14 cellular contexts compared by ENCODE assay signal in genomic region chr9:128809831-128810230, GRCh38. TPM values are rescaled to one million over a fixed set of nuclear protein-coding genes. Genes with fewer than 3 reads are reported as not detected.
DNase-seq lines count a peak whose midpoint lies in the region; ATAC-seq and TF ChIP-seq lines count a peak whose summit lies in the region.
"Had no signal": no experiment of that assay in that cellular context is flagged by ENCODE, and none has a peak within 500 bp of the region (broad histone marks: within the 10 kb centered on the region; RNA-seq: fewer than 3 reads in every experiment).

No MANE protein-coding gene starts in this region.

- intact Hi-C loops in A673 (cut with micrococcal nuclease; ENCODE audit: unreplicated experiment): no loop called here

- H3K27me3 ChIP-seq in A673 (replicated peaks; ENCODE audit: insufficient read depth, low read depth, low read length, poor library complexity) (no peaks in the 10 kb centered on the region), H9 (ENCODE audit: insufficient read depth, low read length) (no peaks in the 10 kb centered on the region)
- H3K27me3 ChIP-seq: ovary, transverse colon had no signal

- H2BK15ac ChIP-seq in H9 (ENCODE audit: low read depth, low read length): no peak overlapping the region

- H3K27ac ChIP-seq in A673 (ENCODE audit: low read depth, low read length, poor library complexity, severe bottlenecking) (no peak overlapping the region), H9 (ENCODE audit: insufficient read length, low read depth, low read length) (no peak overlapping the region)
- H3K27ac ChIP-seq: ovary, PC-9, transverse colon had no signal

- H3K4me1 Mint-ChIP-seq in H9: no peaks in the 10 kb centered on the region
- H3K4me1 Mint-ChIP-seq in endothelial cell (ENCODE audit: unreplicated experiment): no peaks in the 10 kb centered on the region

- H3K79me1 ChIP-seq in H9 (ENCODE audit: insufficient read depth, low read depth, low read length, poor library complexity, severe bottlenecking): no peaks in the 10 kb centered on the region

- H4K91ac ChIP-seq in H9 (ENCODE audit: insufficient read length, low read depth, low read length): no peak overlapping the region

- no peak for DNase-seq in A673 (ENCODE audit: low spot score)
- no peak for DNase-seq in H9
- no peak for DNase-seq in endothelial cell (ENCODE audit: low spot score)
- no peak for DNase-seq in GM10248 (ENCODE audit: extremely low spot score)
- DNase-seq: activated CD8-positive, alpha-beta memory T cell treated with anti-CD3 and anti-CD28 coated beads for 24 hours; activated effector memory CD4-positive, alpha-beta T cell treated with anti-CD3 and anti-CD28 coated beads, Interleukin-2, amount 50 U/mL, for 16 hours; NCI-H1930; NCI-H524; ovary; PC-9; stimulated activated CD4-positive, alpha-beta T cell treated with anti-CD3 and anti-CD28 coated beads, Interleukin-4, amount 100 ng/mL, for 4 hours; transverse colon had no signal

- ATAC-seq in HG03175 (IDR thresholded peaks at IDR 0.05; ENCODE audit: unreplicated experiment) (no peak), HG03139 (IDR thresholded peaks at IDR 0.05; ENCODE audit: unreplicated experiment) (no peak)

- H2BK20ac ChIP-seq in H9 (ENCODE audit: low read depth, low read length, poor library complexity, severe bottlenecking): no peak overlapping the region

- H4K8ac ChIP-seq in H9 (replicated peaks; ENCODE audit: insufficient read length, low read depth, low read length): no peak overlapping the region

- CTCF ChIA-PET in A673 (lab: Charles Lee): no interaction called here
- CTCF ChIA-PET in GM10248 (lab: Yijun Ruan, JAX): interaction anchor here (1.5 to 2.3 kb wide), 2 partner anchors 8 to 118 kb away, joined by 5 to 20 read pairs; partner anchors contain the start of gene ENDOG

- H3K27ac Mint-ChIP-seq in H9 (peak overlapping the region in 2 of 3 experiments; percentile 21 to 25; a peak in 4 of 7 replicates), endothelial cell (ENCODE audit: unreplicated experiment) (no peak overlapping the region)

- no peaks in the 10 kb centered on the region for H3K23me2 ChIP-seq in H9 (ENCODE audit: insufficient read length, low read depth, low read length, poor library complexity, severe bottlenecking)

- no peaks in the 10 kb centered on the region for H3K9me3 Mint-ChIP-seq in H9
- no peaks in the 10 kb centered on the region for H3K9me3 Mint-ChIP-seq in endothelial cell (ENCODE audit: unreplicated experiment)

- no peak overlapping the region for H2BK12ac ChIP-seq in H9 (ENCODE audit: insufficient read length, low read depth, low read length)

- H3T11ph ChIP-seq in H9 (ENCODE audit: low read length): no peak overlapping the region

- H3K9me3 ChIP-seq in A673 (ENCODE audit: low read depth, low read length, poor library complexity, severe bottlenecking) (no peaks in the 10 kb centered on the region), H9 (ENCODE audit: control insufficient read depth, low read depth, low read length) (no peaks in the 10 kb centered on the region)
- H3K9me3 ChIP-seq: ovary, transverse colon had no signal

- H3K4ac ChIP-seq in H9 (ENCODE audit: low read depth, low read length): no peak overlapping the region

- no peak overlapping the region for H2AK5ac ChIP-seq in H9 (ENCODE audit: insufficient read length, low read length)

- TF ChIP-seq CTCF in A673 (conservative IDR thresholded peaks at IDR 0.05; ENCODE audit: low read depth, low read length): 0 out of 2 replicates have a peak, but pooled peaks have one; percentile 14
- TF ChIP-seq CTCF in H9 (conservative IDR thresholded peaks at IDR 0.05): peak; percentile 45
- TF ChIP-seq CTCF in endothelial cell (IDR thresholded peaks at IDR 0.05; ENCODE audit: unreplicated experiment): peak; percentile 27
- TF ChIP-seq CTCF in GM10248 (IDR thresholded peaks at IDR 0.05; ENCODE audit: control extremely low read depth, extremely low read depth, low read depth, missing control alignments): no peak

- no peak overlapping the region for H2BK120ac ChIP-seq in H9 (ENCODE audit: low read depth, low read length, poor library complexity, severe bottlenecking)

- no peak overlapping the region for H2BK5ac ChIP-seq in H9 (ENCODE audit: insufficient read length, low read length)

- H3K36me3 ChIP-seq in A673 (ENCODE audit: insufficient read depth, low read length, poor library complexity, severe bottlenecking): peaks cover 11% of the 10 kb centered on the region
- H3K36me3 ChIP-seq: ovary had no signal

- no peak overlapping the region for H3K18ac ChIP-seq in H9 (ENCODE audit: insufficient read length, low read depth, low read length)

- H3K79me2 ChIP-seq in H9 (ENCODE audit: insufficient read depth, low read length): no peaks in the 10 kb centered on the region

- H3K4me3 Mint-ChIP-seq in H9 (no peak overlapping the region; a peak in 1 of 5 replicates), endothelial cell (ENCODE audit: unreplicated experiment) (peak overlapping the region; percentile 49)

- H4K20me1 ChIP-seq in H9 (ENCODE audit: control insufficient read depth, insufficient read depth, insufficient read length): no peaks in the 10 kb centered on the region

- no peak overlapping the region for H3K23ac ChIP-seq in H9 (ENCODE audit: insufficient read length, low read depth, low read length)

- H3K4me2 ChIP-seq in H9 (ENCODE audit: insufficient read depth, insufficient read length, low read length): no peak overlapping the region
- H3K4me2 ChIP-seq: PC-9 had no signal

- peaks cover 2 to 23% (median 21%) of the 10 kb centered on the region in 3 experiments; a peak in 5 of 7 replicates for H3K36me3 Mint-ChIP-seq in H9 (ENCODE audit: insufficient read depth in 1 of 3, low read depth in 3 of 3)
- H3K36me3 Mint-ChIP-seq in endothelial cell (ENCODE audit: low read depth, unreplicated experiment): peaks cover 14% of the 10 kb centered on the region

- no peak overlapping the region for H3K56ac ChIP-seq in H9 (ENCODE audit: insufficient read length, low read depth, low read length)

- H3K4me1 ChIP-seq in A673 (ENCODE audit: insufficient read depth, low read length, poor library complexity, severe bottlenecking): no peaks in the 10 kb centered on the region
- H3K4me1 ChIP-seq in H9 (ENCODE audit: insufficient read depth, low read length): no peaks in the 10 kb centered on the region
- H3K4me1 ChIP-seq: transverse colon had no signal

- H3K9ac ChIP-seq in H9 (ENCODE audit: extremely low read depth, insufficient read length, low read length): no peak overlapping the region

- H3K4me3 ChIP-seq in A673 (ENCODE audit: low read depth, low read length, poor library complexity, severe bottlenecking): no peak overlapping the region
- H3K4me3 ChIP-seq: ovary, PC-9, transverse colon had no signal

- H2AFZ ChIP-seq in H9 (ENCODE audit: low read length): no peak overlapping the region
- H2AFZ ChIP-seq: PC-9 had no signal

- POLR2A ChIA-PET in A673 (lab: Charles Lee; ENCODE audit: low non-redundant PET) (no interaction called here), GM10248 (lab: Yijun Ruan, JAX) (no interaction called here)

- H3K27me3 Mint-ChIP-seq in H9 (ENCODE audit: low read depth): no peaks in the 10 kb centered on the region
- H3K27me3 Mint-ChIP-seq in endothelial cell (ENCODE audit: unreplicated experiment): peaks cover 1% of the 10 kb centered on the region

- H3K14ac ChIP-seq in H9 (ENCODE audit: insufficient read depth, low read length): no peak overlapping the region

- no peak overlapping the region for H4K5ac ChIP-seq in H9 (ENCODE audit: insufficient read length, low read depth, low read length)

- no TSS peak for BruUV-seq in A673 (replicated peaks; lab: Mats Ljungman, UMichigan)

- WGBS in H9 (ENCODE audit: extremely low coverage, insufficient read length, low lambda C conversion rate): no CpG with 5 or more reads among the region's 2 CpGs

RNA-seq across cellular contexts. Expression of gene ENDOG, which starts 8.5 kb away (rescaled TPM):
- total RNA-seq in A673 (2021) (45.8 and 46.7 TPM in 2 replicates), H9 (2021) (16.7 and 17.6 TPM in 2 replicates), endothelial cell (ENCODE audit: unreplicated experiment) (8.1 TPM)

RNA-seq across cellular contexts. Expression of gene SPOUT1, which starts 19.8 kb away (rescaled TPM):
- total RNA-seq in A673 (2021): 66.4 and 67.6 TPM in 2 replicates
- 86.3 and 91.8 TPM in 2 replicates for total RNA-seq in H9 (2021)
- total RNA-seq in endothelial cell (ENCODE audit: unreplicated experiment): 62.1 TPM

RNA-seq across cellular contexts. Expression of gene TBC1D13, which starts 22.8 kb away (rescaled TPM):
- total RNA-seq in A673 (2021) (26.7 and 27.2 TPM in 2 replicates), H9 (2021) (27.3 and 30.3 TPM in 2 replicates), endothelial cell (ENCODE audit: unreplicated experiment) (58.8 TPM)

RNA-seq across cellular contexts. Expression of gene ZER1, which starts 38.1 kb away (rescaled TPM):
- total RNA-seq in A673 (2021): 12.9 and 19.6 TPM in 2 replicates
- total RNA-seq in H9 (2021): 23.1 and 24.2 TPM in 2 replicates
- 29.2 TPM for total RNA-seq in endothelial cell (ENCODE audit: unreplicated experiment)
